In genomic region chr16:82241469-82242052, GRCh38 we compare ENCODE assay signal across 22 cellular contexts.
"Had no signal": no experiment of that assay in that cellular context is flagged by ENCODE, and none has a peak within 500 bp of the region (broad histone marks: within the 10 kb centered on the region; RNA-seq: fewer than 3 reads in every experiment).

No MANE protein-coding gene starts in this region.

- H3K27ac ChIP-seq: parathyroid adenoma, right atrium auricular region, spleen, suprapubic skin, tibial artery had no signal

- H3K36me3 Mint-ChIP-seq: activated naive CD4-positive, alpha-beta T cell treated with anti-CD3 and anti-CD28 coated beads, Interleukin-2, amount 10 ng/mL, durations not matched to agents 7 days and 5 days; activated naive CD8-positive, alpha-beta T cell treated with anti-CD3 and anti-CD28 coated beads, Interleukin-2, amount 10 ng/mL, durations not matched to agents 7 days and 5 days; mesothelial cell of epicardium; naive thymus-derived CD4-positive, alpha-beta T cell had no signal

- H3K4me3 Mint-ChIP-seq: activated CD4-positive, alpha-beta memory T cell treated with anti-CD3 and anti-CD28 coated beads, Interleukin-2, amount 10 ng/mL, durations not matched to agents 7 days and 5 days; activated CD4-positive, alpha-beta T cell treated with anti-CD3 and anti-CD28 coated beads, Interleukin-2, amount 10 ng/mL, durations not matched to agents 7 days and 5 days; activated naive CD4-positive, alpha-beta T cell treated with anti-CD3 and anti-CD28 coated beads, Interleukin-2, amount 10 ng/mL, durations not matched to agents 7 days and 5 days; activated naive CD8-positive, alpha-beta T cell treated with anti-CD3 and anti-CD28 coated beads, Interleukin-2, amount 10 ng/mL, durations not matched to agents 7 days and 5 days; activated T-cell treated with anti-CD3 and anti-CD28 coated beads, Interleukin-2, amount 50 U/mL, for 24 hours; central memory CD8-positive, alpha-beta T cell; dendritic cell treated with granulocyte-macrophage colony-stimulating factor and Interleukin-4, amounts not matched to agents 40 ng/mL and 50 ng/mL, for 4 days; mesothelial cell of epicardium; naive thymus-derived CD4-positive, alpha-beta T cell; neural crest cell had no signal

- H3K4me1 Mint-ChIP-seq: activated CD4-positive, alpha-beta memory T cell treated with anti-CD3 and anti-CD28 coated beads, Interleukin-2, amount 10 ng/mL, durations not matched to agents 7 days and 5 days; activated CD4-positive, alpha-beta T cell treated with anti-CD3 and anti-CD28 coated beads, Interleukin-2, amount 10 ng/mL, durations not matched to agents 7 days and 5 days; activated naive CD4-positive, alpha-beta T cell treated with anti-CD3 and anti-CD28 coated beads, Interleukin-2, amount 10 ng/mL, durations not matched to agents 7 days and 5 days; activated naive CD8-positive, alpha-beta T cell treated with anti-CD3 and anti-CD28 coated beads, Interleukin-2, amount 10 ng/mL, durations not matched to agents 7 days and 5 days; central memory CD8-positive, alpha-beta T cell; mesothelial cell of epicardium; naive thymus-derived CD4-positive, alpha-beta T cell; neural crest cell had no signal

- H3K4me3 ChIP-seq: right atrium auricular region, spleen, suprapubic skin, tibial artery had no signal

- H3K27me3 ChIP-seq: right atrium auricular region, tibial artery had no signal

- H3K27ac Mint-ChIP-seq: activated CD4-positive, alpha-beta memory T cell treated with anti-CD3 and anti-CD28 coated beads, Interleukin-2, amount 10 ng/mL, durations not matched to agents 7 days and 5 days; activated CD4-positive, alpha-beta T cell treated with anti-CD3 and anti-CD28 coated beads, Interleukin-2, amount 10 ng/mL, durations not matched to agents 7 days and 5 days; activated naive CD4-positive, alpha-beta T cell treated with anti-CD3 and anti-CD28 coated beads, Interleukin-2, amount 10 ng/mL, durations not matched to agents 7 days and 5 days; activated naive CD8-positive, alpha-beta T cell treated with anti-CD3 and anti-CD28 coated beads, Interleukin-2, amount 10 ng/mL, durations not matched to agents 7 days and 5 days; activated T-cell treated with anti-CD3 and anti-CD28 coated beads, Interleukin-2, amount 50 U/mL, for 24 hours; dendritic cell treated with granulocyte-macrophage colony-stimulating factor and Interleukin-4, amounts not matched to agents 40 ng/mL and 50 ng/mL, for 4 days; mesothelial cell of epicardium; naive thymus-derived CD4-positive, alpha-beta T cell had no signal

- H3K79me2 ChIP-seq: parathyroid adenoma had no signal

- H3K9me3 Mint-ChIP-seq: activated CD4-positive, alpha-beta T cell treated with anti-CD3 and anti-CD28 coated beads, Interleukin-2, amount 10 ng/mL, durations not matched to agents 7 days and 5 days; activated naive CD4-positive, alpha-beta T cell treated with anti-CD3 and anti-CD28 coated beads, Interleukin-2, amount 10 ng/mL, durations not matched to agents 7 days and 5 days; activated naive CD8-positive, alpha-beta T cell treated with anti-CD3 and anti-CD28 coated beads, Interleukin-2, amount 10 ng/mL, durations not matched to agents 7 days and 5 days had no signal

- H2AFZ ChIP-seq: parathyroid adenoma had no signal

- H3K36me3 ChIP-seq: right atrium auricular region, spleen, suprapubic skin, tibial artery had no signal

- H3K4me1 ChIP-seq: parathyroid adenoma, right atrium auricular region, spleen, suprapubic skin, tibial artery had no signal

- DNase-seq: activated CD4-positive, alpha-beta memory T cell treated with anti-CD3 and anti-CD28 coated beads, Interleukin-2, amount 10 ng/mL, durations not matched to agents 7 days and 5 days; activated CD4-positive, alpha-beta T cell treated with anti-CD3 and anti-CD28 coated beads for 1 hour; activated CD4-positive, alpha-beta T cell treated with anti-CD3 and anti-CD28 coated beads, Interleukin-2, amount 10 ng/mL, durations not matched to agents 7 days and 5 days; activated CD8-positive, alpha-beta memory T cell treated with anti-CD3 and anti-CD28 coated beads, Interleukin-2, amount 50 U/mL, for 48 hours; activated gamma-delta T cell; activated naive CD4-positive, alpha-beta T cell treated with anti-CD3 and anti-CD28 coated beads, Interleukin-2, amount 10 ng/mL, durations not matched to agents 7 days and 5 days; activated naive CD8-positive, alpha-beta T cell treated with anti-CD3 and anti-CD28 coated beads, Interleukin-2, amount 10 ng/mL, durations not matched to agents 7 days and 5 days; activated T-cell treated with anti-CD3 and anti-CD28 coated beads, Interleukin-2, amount 50 U/mL, for 24 hours; left colon; naive thymus-derived CD4-positive, alpha-beta T cell; occipital lobe; spleen; stimulated activated naive CD4-positive, alpha-beta T cell; T-helper 2 cell; tibial artery had no signal

- ATAC-seq: left colon; naive thymus-derived CD4-positive, alpha-beta T cell had no signal

- H3K9ac ChIP-seq: parathyroid adenoma had no signal
